ENCODE assay signal across 1 cellular context in genomic region chr16:48632137-48632774, GRCh38.
TF ChIP-seq lines count a peak whose summit lies in the region.

No MANE protein-coding gene starts in this region.

TF ChIP-seq in HepG2, 621 proteins besides CTCF, POLR2A, EP300 and RAD21 (continued from another document and continues in another):
- TF ChIP-seq CERS6 (CRISPR knock-in tag; IDR thresholded peaks at IDR 0.05) (no peak), ZFYVE20 (CRISPR knock-in tag; IDR thresholded peaks at IDR 0.05; ENCODE audit: borderline replicate concordance, low read depth) (no peak), ZNF556 (CRISPR knock-in tag; IDR thresholded peaks at IDR 0.05; ENCODE audit: borderline replicate concordance) (no peak), ZSCAN9 (CRISPR knock-in tag; IDR thresholded peaks at IDR 0.05; ENCODE audit: borderline replicate concordance) (no peak), FOXO4 (CRISPR knock-in tag; conservative IDR thresholded peaks at IDR 0.05) (no peak), ZBTB21 (CRISPR knock-in tag; IDR thresholded peaks at IDR 0.05) (no peak), TRIM22 (IDR thresholded peaks at IDR 0.05) (no peak), ATF1 (CRISPR knock-in tag; IDR thresholded peaks at IDR 0.05) (no peak), CREB3 (CRISPR knock-in tag; IDR thresholded peaks at IDR 0.05) (no peak), ZNF678 (CRISPR knock-in tag; IDR thresholded peaks at IDR 0.05) (no peak), NFATC3 (CRISPR knock-in tag; IDR thresholded peaks at IDR 0.05) (no peak), YY1 (IDR thresholded peaks at IDR 0.05; ENCODE audit: insufficient read depth, insufficient replicate concordance, low read depth, low read length) (no peak), U2AF2 (IDR thresholded peaks at IDR 0.05; ENCODE audit: low read depth, low read length) (no peak), ZNF713 (CRISPR knock-in tag; IDR thresholded peaks at IDR 0.05) (no peak), SMC3 (IDR thresholded peaks at IDR 0.05; ENCODE audit: low read length) (no peak), ZNF644 (CRISPR knock-in tag; IDR thresholded peaks at IDR 0.05; ENCODE audit: low read depth) (peak; percentile 56; the same call in 1 of the 2 replicates), ZSCAN31 (CRISPR knock-in tag; IDR thresholded peaks at IDR 0.05; ENCODE audit: low read depth) (no peak), SATB2 (CRISPR knock-in tag; IDR thresholded peaks at IDR 0.05) (no peak), ZHX2 (IDR thresholded peaks at IDR 0.05; ENCODE audit: low read depth) (no peak), ZHX2 (CRISPR knock-in tag; IDR thresholded peaks at IDR 0.05; ENCODE audit: borderline replicate concordance) (no peak), RBAK (CRISPR knock-in tag; IDR thresholded peaks at IDR 0.05) (peak; percentile 74; the same call in 1 of the 2 replicates), KLF9 (CRISPR knock-in tag; IDR thresholded peaks at IDR 0.05; ENCODE audit: low read depth) (no peak), SRSF1 (optimal IDR thresholded peaks at IDR 0.05; ENCODE audit: low read depth, low read length) (no peak), ZNF782 (CRISPR knock-in tag; IDR thresholded peaks at IDR 0.05; ENCODE audit: borderline replicate concordance) (no peak), CSRNP1 (CRISPR knock-in tag; IDR thresholded peaks at IDR 0.05) (no peak), SIX4 (CRISPR knock-in tag; IDR thresholded peaks at IDR 0.05) (no peak), ZFP91 (CRISPR knock-in tag; IDR thresholded peaks at IDR 0.05; ENCODE audit: borderline replicate concordance) (no peak; the same call in 1 of the 2 replicates), HINFP (CRISPR knock-in tag; IDR thresholded peaks at IDR 0.05; ENCODE audit: low read depth) (no peak), PHB2 (IDR thresholded peaks at IDR 0.05; ENCODE audit: partially characterized antibody) (no peak), SYNCRIP (IDR thresholded peaks at IDR 0.05; ENCODE audit: insufficient read depth, low read depth, low read length) (no peak), MZF1 (CRISPR knock-in tag; IDR thresholded peaks at IDR 0.05; ENCODE audit: borderline replicate concordance) (no peak), ZNF800 (CRISPR knock-in tag; IDR thresholded peaks at IDR 0.05) (0 out of 2 replicates have a peak, but pooled peaks have one; percentile 22), WIZ (CRISPR knock-in tag; IDR thresholded peaks at IDR 0.05) (no peak), IKZF4 (CRISPR knock-in tag; IDR thresholded peaks at IDR 0.05; ENCODE audit: borderline replicate concordance, low read depth, not compliant biosample characterization) (no peak)
